Comparison of ENCODE assay signal across 9 cellular contexts in the genomic region with DNA sequence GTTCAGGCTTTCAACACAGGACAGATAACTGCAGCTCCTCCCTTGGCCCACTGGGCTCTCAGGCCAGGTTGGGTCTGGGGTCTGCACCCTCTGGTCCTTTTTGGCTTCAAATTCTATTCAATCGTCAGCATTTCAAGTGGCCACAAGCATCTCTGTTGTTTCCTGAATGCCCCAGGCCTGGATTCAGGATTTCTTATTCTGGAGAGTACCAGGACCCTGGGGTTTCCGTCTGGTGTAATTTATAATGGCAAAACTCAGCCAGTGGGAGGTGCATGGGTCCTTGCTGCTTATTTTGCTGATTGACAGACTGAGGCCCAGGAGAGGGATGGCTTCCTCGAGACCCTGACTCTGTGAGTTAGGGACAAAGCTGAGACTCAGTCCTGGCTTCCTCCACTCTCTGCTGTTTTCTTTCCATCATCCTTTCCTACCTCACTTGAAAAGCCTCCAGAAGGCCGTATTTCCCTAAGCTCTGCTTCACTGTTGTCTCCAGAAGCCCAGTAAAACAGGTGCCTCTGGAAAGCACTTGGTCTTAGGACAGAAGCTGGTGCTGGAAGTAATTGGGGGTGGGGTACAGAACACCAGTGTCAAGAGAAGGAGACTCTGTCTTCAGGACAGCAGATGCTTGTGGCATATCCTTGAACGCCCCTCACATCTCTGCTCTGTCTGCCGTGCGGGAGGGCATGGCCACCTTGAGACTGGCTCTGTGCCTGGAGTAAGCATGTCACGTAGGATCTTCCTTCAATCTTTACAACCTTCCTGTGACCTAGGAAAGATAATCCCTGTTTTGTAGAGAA. TPM values are rescaled to one million over a fixed set of nuclear protein-coding genes. Genes with fewer than 3 reads are reported as not detected.
A peak's percentile ranks its signal among the peaks of the same experiment; 100 is the strongest.
DNase-seq lines count a peak whose midpoint lies in the region; ATAC-seq and TF ChIP-seq lines count a peak whose summit lies in the region.
"Had no signal": no experiment of that assay in that cellular context is flagged by ENCODE, and none has a peak within 500 bp of the region (broad histone marks: within the 10 kb centered on the region; RNA-seq: fewer than 3 reads in every experiment).

No MANE protein-coding gene starts in this region.

- H3K9ac ChIP-seq in endocrine pancreas (ENCODE audit: control insufficient read depth, insufficient read depth, low read length), result peak overlapping the region; percentile 19

- H3K9me3 ChIP-seq in RWPE2 (ENCODE audit: severe bottlenecking) (no peaks in the 10 kb centered on the region), endocrine pancreas (ENCODE audit: control insufficient read depth, low read length) (no peaks in the 10 kb centered on the region)

- ATAC-seq in RWPE2 (ENCODE audit: low read depth), result peak; percentile 6; the same call in 2 of the 3 replicates

- H3K36me3 ChIP-seq in ACC112 (ENCODE audit: insufficient read depth, low read length), result peaks cover 3% of the 10 kb centered on the region; the same call in 1 of the 2 replicates
- H3K36me3 ChIP-seq in RWPE2 (ENCODE audit: low read depth), result peaks cover 23% of the 10 kb centered on the region
- no peaks in the 10 kb centered on the region for H3K36me3 ChIP-seq in endocrine pancreas (ENCODE audit: control insufficient read depth, insufficient read depth, low read length)

- peak overlapping the region; percentile 79 for H3K27ac ChIP-seq in ACC112 (ENCODE audit: low read depth, low read length)
- peak overlapping the region; percentile 99 for H3K27ac ChIP-seq in RWPE2 (ENCODE audit: poor library complexity, severe bottlenecking)

- H3K9me3 Mint-ChIP-seq in neural crest cell, result no peaks in the 10 kb centered on the region

- H3K36me3 Mint-ChIP-seq in neural crest cell (ENCODE audit: low read depth), result peaks cover 28% of the 10 kb centered on the region

- H3K27me3 ChIP-seq in ACC112 (ENCODE audit: insufficient read depth, low read length) (no peaks in the 10 kb centered on the region), RWPE2 (ENCODE audit: insufficient read depth, poor library complexity, severe bottlenecking) (no peaks in the 10 kb centered on the region), endocrine pancreas (ENCODE audit: control insufficient read depth, insufficient read depth, low read length) (no peaks in the 10 kb centered on the region)

- no peaks in the 10 kb centered on the region for H3K27me3 Mint-ChIP-seq in neural crest cell (ENCODE audit: low read depth)

- DNase-seq in RWPE2 (ENCODE audit: low spot score) (no peak), neural crest cell (ENCODE audit: low read depth, low spot score) (no peak), 8988T (no peak), NCI-H1694 (lab: John Stamatoyannopoulos, UW) (no peak), midbrain (lab: John Stamatoyannopoulos, UW) (no peak), Ammon's horn (ENCODE audit: low spot score) (no peak)
- DNase-seq: DND-41 had no signal

- TF ChIP-seq CTCF in RWPE2 (IDR thresholded peaks at IDR 0.05; ENCODE audit: poor library complexity, severe bottlenecking), result no peak
- no peak for TF ChIP-seq CTCF in neural crest cell (conservative IDR thresholded peaks at IDR 0.05)

- peak overlapping the region; percentile 48 for H3K27ac Mint-ChIP-seq in neural crest cell (ENCODE audit: unreplicated experiment)

- peak overlapping the region; percentile 4 for H3K4me3 Mint-ChIP-seq in neural crest cell

- peaks cover 32% of the 10 kb centered on the region for H3K79me2 ChIP-seq in ACC112 (ENCODE audit: control insufficient read depth, insufficient read depth, low read length, unreplicated experiment)

- H3K4me1 Mint-ChIP-seq in neural crest cell, result peaks cover 79% of the 10 kb centered on the region

- H3K4me3 ChIP-seq in ACC112 (ENCODE audit: low read depth, low read length) (peak overlapping the region; percentile 14; the same call in 1 of the 2 replicates), RWPE2 (ENCODE audit: severe bottlenecking) (no peak overlapping the region), endocrine pancreas (ENCODE audit: control insufficient read depth, insufficient read depth, low read length) (no peak overlapping the region)

- H2AFZ ChIP-seq in ACC112 (ENCODE audit: low read length, unreplicated experiment), result no peak overlapping the region

- H3K4me1 ChIP-seq in ACC112 (ENCODE audit: control insufficient read depth, insufficient read depth, low read length, unreplicated experiment), result peaks cover 70% of the 10 kb centered on the region
- H3K4me1 ChIP-seq in RWPE2 (ENCODE audit: insufficient read depth, poor library complexity, severe bottlenecking), result peaks cover 93% of the 10 kb centered on the region
- no peaks in the 10 kb centered on the region for H3K4me1 ChIP-seq in endocrine pancreas (ENCODE audit: control insufficient read depth, insufficient read depth, low read length)

RNA-seq across cellular contexts. Expression of a gene that starts 39.5 kb away (rescaled TPM):
- total RNA-seq in neural crest cell, result 0.09 and 0.16 TPM in 2 replicates

RNA-seq across cellular contexts. Expression of a gene that starts 44.1 kb away (rescaled TPM):
- total RNA-seq in neural crest cell, result 140 and 144 TPM in 2 replicates
